In genomic region chr15:82809308-82810060, GRCh38 we compare ENCODE assay signal across 8 cellular contexts. TPM values are rescaled to one million over a fixed set of nuclear protein-coding genes. Genes with fewer than 3 reads are reported as not detected.
DNase-seq lines count a peak whose midpoint lies in the region; ATAC-seq and TF ChIP-seq lines count a peak whose summit lies in the region.

Gene WHAMM, plus strand, starts transcription at chr15:82809628. Its CDS starts 99 bp downstream, at chr15:82809727.

- H3K4me2 ChIP-seq in OCI-LY3 (ENCODE audit: low read length): peak within 1 kb of the TSS; percentile 96

- ATAC-seq in GM21526 (IDR thresholded peaks at IDR 0.05; ENCODE audit: low FRiP score, unreplicated experiment): peak; percentile 84

- 0 out of 2 replicates have a peak, but pooled peaks have one; percentile 15 for TF ChIP-seq CTCF in OCI-LY3 (IDR thresholded peaks at IDR 0.05; ENCODE audit: low read depth, low read length)
- TF ChIP-seq CTCF in epithelial cell of esophagus (IDR thresholded peaks at IDR 0.05; ENCODE audit: insufficient read depth, low read depth, low read length, missing control alignments): no peak

- peak within 1 kb of the TSS; percentile 87 for H3K27ac ChIP-seq in OCI-LY3 (ENCODE audit: low read length)

- DNase-seq in DMS 273 treated with DMSO at 0.1 percent for 48 hours (lab: John Stamatoyannopoulos, UW) (peak; percentile 93), HuH-7.5 (ENCODE audit: low spot score) (peak; percentile 97), activated T-cell treated with anti-CD3 and anti-CD28 coated beads for 24 hours (ENCODE audit: low read depth) (peak; percentile 91), epithelial cell of esophagus (ENCODE audit: low read depth) (peak; percentile 100)
- peak; percentile 88 for DNase-seq in stimulated activated CD8-positive, alpha-beta memory T cell treated with anti-CD3 and anti-CD28 coated beads, Interleukin-4, amount 100 ng/mL, for 1 hour (ENCODE audit: low read depth in 2 of 2, low spot score in 1 of 2)

- H3K4me1 ChIP-seq in OCI-LY3 (ENCODE audit: low read length): peaks cover 31% of the 10 kb centered on the region
- peaks cover 20% of the 10 kb centered on the region for H3K4me1 ChIP-seq in mononuclear cell (ENCODE audit: insufficient read depth, low read length)

- H4K20me1 ChIP-seq in OCI-LY3 (ENCODE audit: insufficient read depth, low read length): peaks cover 26% of the 10 kb centered on the region

- no peaks in the 10 kb centered on the region for H3K9me3 ChIP-seq in OCI-LY3 (ENCODE audit: insufficient read depth, low read length)
- H3K9me3 ChIP-seq in mononuclear cell (ENCODE audit: low read depth, low read length): no peaks in the 10 kb centered on the region

- peaks cover 45% of the 10 kb centered on the region for H3K79me2 ChIP-seq in OCI-LY3 (ENCODE audit: low read length)

- H3K4me3 ChIP-seq in OCI-LY3 (ENCODE audit: low read length): peak within 1 kb of the TSS; percentile 86
- H3K4me3 ChIP-seq in epithelial cell of esophagus (ENCODE audit: low read length): peak within 1 kb of the TSS; percentile 77
- peak within 1 kb of the TSS; percentile 94 for H3K4me3 ChIP-seq in mononuclear cell (ENCODE audit: low read length)

- H3K9ac ChIP-seq in OCI-LY3 (ENCODE audit: low read length): peak within 1 kb of the TSS; percentile 86

- H3K36me3 ChIP-seq in OCI-LY3 (replicated peaks; ENCODE audit: low read depth, low read length): peaks cover 4% of the 10 kb centered on the region

- H3K27me3 ChIP-seq in OCI-LY3 (ENCODE audit: low read depth, low read length): no peaks in the 10 kb centered on the region
- no peaks in the 10 kb centered on the region for H3K27me3 ChIP-seq in mononuclear cell (ENCODE audit: insufficient read depth, low read length)

- peak within 1 kb of the TSS; percentile 96 for H2AFZ ChIP-seq in OCI-LY3 (ENCODE audit: low read depth, low read length)

RNA-seq across cellular contexts. Expression of gene WHAMM, which starts in this region (rescaled TPM):
- total RNA-seq in mononuclear cell: 73.6 TPM

Comparison
In these comparisons a context has a peak if more than half of its experiments do, and no peak if none do; other contexts are left out.
1. Peak in every context shown above with its lines: DNase-seq, ATAC-seq, H3K4me3 ChIP-seq and H3K27ac ChIP-seq.